ENCODE assay signal across 1 cellular context in genomic region chr1:15290382-15290781, GRCh38.
TF ChIP-seq lines count a peak whose summit lies in the region.

No MANE protein-coding gene starts in this region.

TF ChIP-seq in H1, 55 proteins besides CTCF, POLR2A, EP300 and RAD21 (continued from another document):
- TF ChIP-seq JUN (IDR thresholded peaks at IDR 0.05; ENCODE audit: low read depth, low read length) (no peak), CHD7 (IDR thresholded peaks at IDR 0.05; ENCODE audit: insufficient replicate concordance, low read length) (no peak), TAF7 (optimal IDR thresholded peaks at IDR 0.05; ENCODE audit: borderline replicate concordance, low read depth, low read length) (no peak), CTBP2 (IDR thresholded peaks at IDR 0.05; ENCODE audit: borderline replicate concordance, insufficient read depth, insufficient read length, low read length) (no peak), CEBPB (IDR thresholded peaks at IDR 0.05; ENCODE audit: low read depth, low read length) (no peak), KDM5A (IDR thresholded peaks at IDR 0.05; ENCODE audit: low read length) (no peak)
- TF ChIP-seq, protein P1, sequence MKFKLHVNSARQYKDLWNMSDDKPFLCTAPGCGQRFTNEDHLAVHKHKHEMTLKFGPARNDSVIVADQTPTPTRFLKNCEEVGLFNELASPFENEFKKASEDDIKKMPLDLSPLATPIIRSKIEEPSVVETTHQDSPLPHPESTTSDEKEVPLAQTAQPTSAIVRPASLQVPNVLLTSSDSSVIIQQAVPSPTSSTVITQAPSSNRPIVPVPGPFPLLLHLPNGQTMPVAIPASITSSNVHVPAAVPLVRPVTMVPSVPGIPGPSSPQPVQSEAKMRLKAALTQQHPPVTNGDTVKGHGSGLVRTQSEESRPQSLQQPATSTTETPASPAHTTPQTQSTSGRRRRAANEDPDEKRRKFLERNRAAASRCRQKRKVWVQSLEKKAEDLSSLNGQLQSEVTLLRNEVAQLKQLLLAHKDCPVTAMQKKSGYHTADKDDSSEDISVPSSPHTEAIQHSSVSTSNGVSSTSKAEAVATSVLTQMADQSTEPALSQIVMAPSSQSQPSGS (IDR thresholded peaks at IDR 0.05; ENCODE audit: low read length), result no peak
